In the genomic region with DNA sequence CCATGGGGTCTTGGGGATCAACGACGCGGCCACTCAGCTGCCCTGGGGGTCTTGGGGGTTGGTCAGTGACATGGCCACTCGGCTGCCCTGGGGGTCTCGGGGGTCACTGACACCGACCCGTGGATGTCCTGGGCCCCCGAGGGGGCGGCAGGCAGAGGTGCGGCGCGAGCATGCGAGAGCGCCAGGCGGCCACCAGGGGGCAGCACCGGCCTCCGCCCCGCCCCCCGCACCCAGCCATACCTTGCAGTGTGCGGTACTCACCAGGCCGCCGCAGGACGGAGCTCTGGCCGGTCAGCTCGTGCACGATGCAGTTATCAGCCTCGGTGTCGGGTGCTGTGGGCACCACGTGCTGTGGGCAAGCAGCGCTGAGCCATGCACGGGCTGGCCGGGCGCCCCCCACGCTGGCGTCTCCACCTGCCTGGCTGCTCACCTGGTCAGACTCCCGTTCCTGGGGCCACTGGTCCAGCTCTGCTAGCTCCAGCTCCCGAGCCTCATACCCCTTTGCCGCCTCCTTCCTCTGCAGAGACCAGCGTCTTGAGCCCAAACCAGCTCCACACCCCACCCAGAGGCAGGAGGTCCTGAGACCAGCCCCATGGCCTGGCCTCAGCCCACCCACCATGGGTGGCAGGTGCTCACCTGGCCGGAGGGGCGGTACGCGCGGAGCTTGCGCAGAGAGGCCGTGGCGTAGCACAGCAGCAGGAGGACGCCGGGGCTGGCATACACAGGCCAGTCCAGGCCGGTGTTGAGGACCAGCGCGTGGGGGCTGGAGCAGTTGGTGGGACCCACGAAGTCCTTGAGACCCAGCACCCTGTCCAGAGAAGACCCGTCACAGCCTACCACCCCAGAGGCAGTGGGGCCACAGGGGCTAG, we compare ENCODE assay signal across 8 cellular contexts. TPM values are rescaled to one million over a fixed set of nuclear protein-coding genes. Genes with fewer than 3 reads are reported as not detected.
DNase-seq lines count a peak whose midpoint lies in the region; ATAC-seq and TF ChIP-seq lines count a peak whose summit lies in the region.

No MANE protein-coding gene starts in this region.

- H3K36me3 ChIP-seq in gastroesophageal sphincter (peaks cover 0 to 96% of the 10 kb centered on the region in 2 donors), upper lobe of right lung (peaks cover 55% of the 10 kb centered on the region)

- intact Hi-C loops in posterior cingulate gyrus (cut with DNase I) (loop anchor here (1.0 to 5.0 kb wide), 3 partner anchors 48 to 430 kb away; a partner anchor contains a TSS), upper lobe of right lung (cut with DNase I) (no loop called here)

- H3K27me3 ChIP-seq in gastroesophageal sphincter (no peaks in the 10 kb centered on the region), upper lobe of right lung (no peaks in the 10 kb centered on the region)

- TF ChIP-seq POLR2A in Raji (IDR thresholded peaks at IDR 0.05; ENCODE audit: insufficient read depth, low read depth, low read length) (peak; percentile 30; the same call in 1 of the 2 replicates), gastroesophageal sphincter (IDR thresholded peaks at IDR 0.05) (no peak)

- peak in 3 of 4 experiments; percentile 99 to 100 (median 100) for TF ChIP-seq CTCF in gastroesophageal sphincter (IDR thresholded peaks at IDR 0.05)
- peak; percentile 100 for TF ChIP-seq CTCF in upper lobe of right lung (IDR thresholded peaks at IDR 0.05)

- 100% methylated on average over 2 of the region's 54 CpGs; no CpG with 5 or more reads in 1 of the 2 donors for WGBS in gastroesophageal sphincter (ENCODE audit: low coverage in 1 of 2), 2 donors

- H3K27ac ChIP-seq in gastroesophageal sphincter (peak overlapping the region in 2 of 4 donors; percentile 47 to 55), upper lobe of right lung (no peak overlapping the region)

- peaks cover 0 to 15% (median 0%) of the 10 kb centered on the region in 3 donors for H3K4me1 ChIP-seq in gastroesophageal sphincter
- H3K4me1 ChIP-seq in upper lobe of right lung, result peaks cover 5% of the 10 kb centered on the region

- TF ChIP-seq EP300 in gastroesophageal sphincter (IDR thresholded peaks at IDR 0.05), result no peak

- H3K4me3 ChIP-seq in gastroesophageal sphincter (no peak overlapping the region), upper lobe of right lung (no peak overlapping the region)

- ATAC-seq in HG02870 (IDR thresholded peaks at IDR 0.05; ENCODE audit: unreplicated experiment) (peak; percentile 55), gastroesophageal sphincter (peak; percentile 75), upper lobe of right lung (peak; percentile 92), HG03097 (IDR thresholded peaks at IDR 0.05; ENCODE audit: low FRiP score, unreplicated experiment) (no peak)

- H3K9me3 ChIP-seq in gastroesophageal sphincter, result no peaks in the 10 kb centered on the region
- no peaks in the 10 kb centered on the region for H3K9me3 ChIP-seq in upper lobe of right lung

- peak; percentile 93 for DNase-seq in GM03348 (ENCODE audit: low spot score)
- DNase-seq in activated effector memory CD4-positive, alpha-beta T cell treated with Interleukin-2 at 50 U/mL for 16 hours, result peak; percentile 48
- peak in 9 of 10 donors; percentile 50 to 95 (median 78) for DNase-seq in posterior cingulate gyrus
- peak; percentile 92 for DNase-seq in upper lobe of right lung

RNA-seq across cellular contexts. Expression of a gene that starts 31.2 kb away (rescaled TPM):
- total RNA-seq in gastroesophageal sphincter (10 to 100 TPM in 2 of 4 donors, 1 to 10 TPM in 2; 6.0 to 19.9 (median 10.7) TPM), upper lobe of right lung (21.3 TPM)

RNA-seq across cellular contexts. Expression of a gene that starts 31.3 kb away (rescaled TPM):
- total RNA-seq in gastroesophageal sphincter (10 to 100 TPM; 19.5 to 27.8 (median 22.3) TPM), upper lobe of right lung (50.6 TPM)

RNA-seq across cellular contexts. Expression of a gene that starts 47.5 kb away (rescaled TPM):
- total RNA-seq in gastroesophageal sphincter (100 to 1,000 TPM; 105 to 248 (median 172) TPM), upper lobe of right lung (196 TPM)

RNA-seq across cellular contexts. Expression of a gene that starts 51.2 kb away (rescaled TPM):
- total RNA-seq in gastroesophageal sphincter (1 to 10 TPM in 2 of 4 donors, under 1 TPM in 1, not detected in 1; 0.39 to 1.7 (median 1.1) TPM), upper lobe of right lung (7.0 TPM)
